ENCODE assay signal across 27 cellular contexts in the genomic region with DNA sequence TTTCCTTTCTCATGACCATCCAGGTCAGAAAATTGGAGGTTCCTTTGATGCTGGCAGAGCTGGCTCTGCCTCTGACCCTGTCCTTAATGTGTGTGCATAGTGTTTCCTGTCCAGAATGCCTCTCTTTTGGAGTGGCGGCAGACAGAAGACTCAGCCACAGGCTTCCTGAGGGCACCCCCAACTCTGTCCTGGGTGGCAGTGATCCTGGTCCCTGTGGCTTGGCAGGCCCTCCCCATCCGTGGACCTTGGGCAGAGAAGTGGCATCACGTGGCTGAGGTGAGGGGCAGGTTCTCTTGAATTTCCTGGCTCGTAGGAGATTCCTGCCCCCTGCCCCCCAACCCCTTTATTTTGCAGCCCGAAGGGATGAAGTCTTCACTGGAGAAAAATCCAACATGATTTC.
A peak's percentile ranks its signal among the peaks of the same experiment; 100 is the strongest.
DNase-seq lines count a peak whose midpoint lies in the region; ATAC-seq and TF ChIP-seq lines count a peak whose summit lies in the region.
"Had no signal": no experiment of that assay in that cellular context is flagged by ENCODE, and none has a peak within 500 bp of the region (broad histone marks: within the 10 kb centered on the region; RNA-seq: fewer than 3 reads in every experiment).

No MANE protein-coding gene starts in this region.

- no peaks in the 10 kb centered on the region for H3K9me3 Mint-ChIP-seq in T-cell
- H3K9me3 Mint-ChIP-seq in WTC11 = no peaks in the 10 kb centered on the region
- H3K9me3 Mint-ChIP-seq: activated T-cell treated with anti-CD3 and anti-CD28 coated beads, Interleukin-2, amount 50 U/mL, for 24 hours; natural killer cell; T-helper 1 cell treated with Interleukin-12 subunit alpha and Interleukin-12 subunit beta and Interleukin-4 antibody, amounts not matched to agents 30 μg/mL and 1 μg/mL, for 36 hours had no signal

- POLR2A ChIA-PET in T-cell (lab: Charles Lee) = no interaction called here
- POLR2A ChIA-PET in WTC11 (lab: Charles Lee) = no interaction called here

- intact Hi-C loops in right cardiac atrium (cut with DNase I) (loop anchor here in 1 of 4 donors (5.0 kb wide), 1 partner anchor 37 kb away; no protein-coding TSS in a partner anchor), Right ventricle myocardium inferior (cut with DNase I) (no loop called here), gastrocnemius medialis (cut with DNase I; ENCODE audit: low total_unique reads) (no loop called here)

- H3K36me3 ChIP-seq in lung (ENCODE audit: control insufficient read depth in 2 of 2, insufficient read depth in 2 of 2, low read length in 2 of 2) (no peaks in the 10 kb centered on the region), gastrocnemius medialis (no peaks in the 10 kb centered on the region)
- H3K36me3 ChIP-seq: prostate gland, SJSA1 had no signal

- H3K4me3 Mint-ChIP-seq in T-cell (no peak overlapping the region), WTC11 (no peak overlapping the region)
- H3K4me3 Mint-ChIP-seq: activated CD4-positive, alpha-beta T cell treated with anti-CD3 and anti-CD28 coated beads for 36 hours; activated T-cell treated with anti-CD3 and anti-CD28 coated beads, Interleukin-2, amount 50 U/mL, for 24 hours; natural killer cell; T-helper 1 cell treated with Interleukin-12 subunit alpha and Interleukin-12 subunit beta and Interleukin-4 antibody, amounts not matched to agents 30 μg/mL and 1 μg/mL, for 36 hours had no signal

- peaks cover 0 to 7% (median 0%) of the 10 kb centered on the region in 3 donors for H3K4me1 Mint-ChIP-seq in T-cell
- peaks cover 5% of the 10 kb centered on the region for H3K4me1 Mint-ChIP-seq in WTC11

- peaks cover 5% of the 10 kb centered on the region for H3K36me3 Mint-ChIP-seq in T-cell
- H3K36me3 Mint-ChIP-seq in WTC11 = no peaks in the 10 kb centered on the region
- H3K36me3 Mint-ChIP-seq: natural killer cell had no signal

- CTCF ChIA-PET in T-cell (lab: Charles Lee) = interaction anchor here in 1 of 2 donors (0.6 to 0.7 kb wide), 2 partner anchors 38 to 135 kb away, joined by 5 to 6 read pairs; no protein-coding TSS in a partner anchor
- CTCF ChIA-PET in WTC11 (lab: Charles Lee) = interaction anchor here (0.9 to 1.2 kb wide), 2 partner anchors 200 to 210 kb away, joined by 3 read pairs; no protein-coding TSS in a partner anchor

- ATAC-seq in right cardiac atrium (no peak), Right ventricle myocardium inferior (no peak), lung (ENCODE audit: insufficient read depth, low FRiP score) (no peak), gastrocnemius medialis (no peak), GM18517 (IDR thresholded peaks at IDR 0.05; ENCODE audit: unreplicated experiment) (no peak), T-cell (replicated peaks in 1 of 4) (no peak), WTC11 (no peak)
- ATAC-seq: activated CD4-positive, alpha-beta T cell treated with anti-CD3 and anti-CD28 coated beads for 36 hours; natural killer cell had no signal

- H3K9me3 ChIP-seq in right cardiac atrium (ENCODE audit: control insufficient read depth, low read length) (no peaks in the 10 kb centered on the region), lung (ENCODE audit: control insufficient read depth in 2 of 2, insufficient read depth in 1 of 2, low read length in 1 of 2) (no peaks in the 10 kb centered on the region), gastrocnemius medialis (no peaks in the 10 kb centered on the region)
- H3K9me3 ChIP-seq: Caco-2, prostate gland, SJSA1 had no signal

- TF ChIP-seq POLR2A in gastrocnemius medialis (IDR thresholded peaks at IDR 0.05) = no peak

- H3K27me3 ChIP-seq in right cardiac atrium (ENCODE audit: control insufficient read depth, insufficient read depth) (no peaks in the 10 kb centered on the region), lung (ENCODE audit: control insufficient read depth, insufficient read depth) (no peaks in the 10 kb centered on the region), gastrocnemius medialis (no peaks in the 10 kb centered on the region)
- H3K27me3 ChIP-seq: SJSA1 had no signal

- H3K27me3 Mint-ChIP-seq in T-cell (no peaks in the 10 kb centered on the region), WTC11 (ENCODE audit: low read depth) (no peaks in the 10 kb centered on the region)
- H3K27me3 Mint-ChIP-seq: activated CD4-positive, alpha-beta T cell treated with anti-CD3 and anti-CD28 coated beads for 36 hours; activated T-cell treated with anti-CD3 and anti-CD28 coated beads, Interleukin-2, amount 50 U/mL, for 24 hours had no signal

- H3K27ac Mint-ChIP-seq in T-cell (no peak overlapping the region), WTC11 (no peak overlapping the region)
- H3K27ac Mint-ChIP-seq: activated CD4-positive, alpha-beta T cell treated with anti-CD3 and anti-CD28 coated beads for 36 hours; activated T-cell treated with anti-CD3 and anti-CD28 coated beads, Interleukin-2, amount 50 U/mL, for 24 hours; natural killer cell; T-helper 1 cell treated with Interleukin-12 subunit alpha and Interleukin-12 subunit beta and Interleukin-4 antibody, amounts not matched to agents 30 μg/mL and 1 μg/mL, for 36 hours had no signal

- DNase-seq in right cardiac atrium (peak in 1 of 3 donors; percentile 69), Right ventricle myocardium inferior (ENCODE audit: missing footprints) (no peak), lung (ENCODE audit: low spot score) (no peak), gastrocnemius medialis (no peak), COR-L47 (lab: John Stamatoyannopoulos, UW) (no peak), T-cell (no peak), WTC11 (ENCODE audit: low spot score) (no peak)
- DNase-seq: activated CD4-positive, alpha-beta T cell treated with anti-CD3 and anti-CD28 coated beads for 36 hours; activated CD8-positive, alpha-beta memory T cell treated with anti-CD3 and anti-CD28 coated beads for 24 hours; activated naive CD4-positive, alpha-beta T cell; activated T-cell treated with anti-CD3 and anti-CD28 coated beads, Interleukin-2, amount 50 U/mL, for 24 hours; Caco-2; DND-41; foreskin fibroblast; hypothalamus; islet precursor cell; Karpas-422; natural killer cell; NCI-H187; NCI-H345; stimulated activated CD4-positive, alpha-beta T cell treated with anti-CD3 and anti-CD28 coated beads, Interleukin-4, amount 100 ng/mL, for 1 hour; stimulated activated naive CD4-positive, alpha-beta T cell treated with Interleukin-2 at 50 U/mL for 16 hours had no signal

- no peak overlapping the region for H3K4me3 ChIP-seq in right cardiac atrium (ENCODE audit: low read length)
- no peak overlapping the region for H3K4me3 ChIP-seq in lung
- no peak overlapping the region for H3K4me3 ChIP-seq in gastrocnemius medialis
- H3K4me3 ChIP-seq: prostate gland, SJSA1, smooth muscle cell had no signal

- no peak for TF ChIP-seq CTCF in lung (IDR thresholded peaks at IDR 0.05; ENCODE audit: control extremely low read depth, extremely low read depth)
- TF ChIP-seq CTCF in gastrocnemius medialis (IDR thresholded peaks at IDR 0.05 in 4 of 5, conservative IDR thresholded peaks at IDR 0.05 in 1 of 5) = no peak
- no peak for TF ChIP-seq CTCF in WTC11 (IDR thresholded peaks at IDR 0.05)

- H3K4me1 ChIP-seq in right cardiac atrium (ENCODE audit: control insufficient read depth, insufficient read depth, low read length) = peaks cover 35% of the 10 kb centered on the region
- H3K4me1 ChIP-seq in lung (ENCODE audit: control insufficient read depth in 2 of 2, insufficient read depth in 2 of 2, low read length in 2 of 2) = peaks cover 5 to 36% of the 10 kb centered on the region in 2 donors
- peaks cover 11 to 35% of the 10 kb centered on the region in 2 donors for H3K4me1 ChIP-seq in gastrocnemius medialis
- H3K4me1 ChIP-seq: prostate gland had no signal

- 47% methylated on average over 5 of the region's 5 CpGs for WGBS in right cardiac atrium
- WGBS in lung, 2 donors = 68 to 83% methylated on average over 5 of the region's 5 CpGs

- in situ Hi-C loops in gastrocnemius medialis (cut with MboI; ENCODE audit: low sequenced_read_pairs in 4 of 4) = no loop called here

- peak overlapping the region; percentile 93 for H3K27ac ChIP-seq in right cardiac atrium (ENCODE audit: low read length)
- H3K27ac ChIP-seq in lung (ENCODE audit: low read depth in 1 of 2, low read length in 1 of 2) = peak overlapping the region; percentile 24 to 71
- H3K27ac ChIP-seq in gastrocnemius medialis = peak overlapping the region; percentile 67 to 78 (median 72)
- H3K27ac ChIP-seq: prostate gland, SJSA1 had no signal

TF ChIP-seq in WTC11, 78 proteins besides CTCF, POLR2A, EP300 and RAD21 (continues in another document):
- TF ChIP-seq, protein P1, sequence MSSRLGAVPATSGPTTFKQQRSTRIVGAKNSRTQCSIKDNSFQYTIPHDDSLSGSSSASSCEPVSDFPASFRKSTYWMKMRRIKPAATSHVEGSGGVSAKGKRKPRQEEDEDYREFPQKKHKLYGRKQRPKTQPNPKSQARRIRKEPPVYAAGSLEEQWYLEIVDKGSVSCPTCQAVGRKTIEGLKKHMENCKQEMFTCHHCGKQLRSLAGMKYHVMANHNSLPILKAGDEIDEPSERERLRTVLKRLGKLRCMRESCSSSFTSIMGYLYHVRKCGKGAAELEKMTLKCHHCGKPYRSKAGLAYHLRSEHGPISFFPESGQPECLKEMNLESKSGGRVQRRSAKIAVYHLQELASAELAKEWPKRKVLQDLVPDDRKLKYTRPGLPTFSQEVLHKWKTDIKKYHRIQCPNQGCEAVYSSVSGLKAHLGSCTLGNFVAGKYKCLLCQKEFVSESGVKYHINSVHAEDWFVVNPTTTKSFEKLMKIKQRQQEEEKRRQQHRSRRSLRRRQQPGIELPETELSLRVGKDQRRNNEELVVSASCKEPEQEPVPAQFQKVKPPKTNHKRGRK (CRISPR knock-in tag; IDR thresholded peaks at IDR 0.05; ENCODE audit: borderline replicate concordance) = no peak
- TF ChIP-seq, protein P2, sequence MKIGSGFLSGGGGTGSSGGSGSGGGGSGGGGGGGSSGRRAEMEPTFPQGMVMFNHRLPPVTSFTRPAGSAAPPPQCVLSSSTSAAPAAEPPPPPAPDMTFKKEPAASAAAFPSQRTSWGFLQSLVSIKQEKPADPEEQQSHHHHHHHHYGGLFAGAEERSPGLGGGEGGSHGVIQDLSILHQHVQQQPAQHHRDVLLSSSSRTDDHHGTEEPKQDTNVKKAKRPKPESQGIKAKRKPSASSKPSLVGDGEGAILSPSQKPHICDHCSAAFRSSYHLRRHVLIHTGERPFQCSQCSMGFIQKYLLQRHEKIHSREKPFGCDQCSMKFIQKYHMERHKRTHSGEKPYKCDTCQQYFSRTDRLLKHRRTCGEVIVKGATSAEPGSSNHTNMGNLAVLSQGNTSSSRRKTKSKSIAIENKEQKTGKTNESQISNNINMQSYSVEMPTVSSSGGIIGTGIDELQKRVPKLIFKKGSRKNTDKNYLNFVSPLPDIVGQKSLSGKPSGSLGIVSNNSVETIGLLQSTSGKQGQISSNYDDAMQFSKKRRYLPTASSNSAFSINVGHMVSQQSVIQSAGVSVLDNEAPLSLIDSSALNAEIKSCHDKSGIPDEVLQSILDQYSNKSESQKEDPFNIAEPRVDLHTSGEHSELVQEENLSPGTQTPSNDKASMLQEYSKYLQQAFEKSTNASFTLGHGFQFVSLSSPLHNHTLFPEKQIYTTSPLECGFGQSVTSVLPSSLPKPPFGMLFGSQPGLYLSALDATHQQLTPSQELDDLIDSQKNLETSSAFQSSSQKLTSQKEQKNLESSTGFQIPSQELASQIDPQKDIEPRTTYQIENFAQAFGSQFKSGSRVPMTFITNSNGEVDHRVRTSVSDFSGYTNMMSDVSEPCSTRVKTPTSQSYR (CRISPR knock-in tag; IDR thresholded peaks at IDR 0.05) = no peak
